In genomic region chr17:56185905-56186783, GRCh38 we compare ENCODE assay signal across 14 cellular contexts. TPM values are rescaled to one million over a fixed set of nuclear protein-coding genes. Genes with fewer than 3 reads are reported as not detected.
DNase-seq lines count a peak whose midpoint lies in the region; ATAC-seq and TF ChIP-seq lines count a peak whose summit lies in the region.
"Had no signal": no experiment of that assay in that cellular context is flagged by ENCODE, and none has a peak within 500 bp of the region (broad histone marks: within the 10 kb centered on the region; RNA-seq: fewer than 3 reads in every experiment).

No MANE protein-coding gene starts in this region.

- no peaks in the 10 kb centered on the region for H3K36me3 Mint-ChIP-seq in chondrocyte (ENCODE audit: low read depth)

- H3K4me1 Mint-ChIP-seq in chondrocyte (ENCODE audit: low read depth): peaks cover 26% of the 10 kb centered on the region

- H3K9me3 Mint-ChIP-seq in chondrocyte (ENCODE audit: low read depth): no peaks in the 10 kb centered on the region

- no peaks in the 10 kb centered on the region for H3K36me3 ChIP-seq in BJ (ENCODE audit: control insufficient read depth, insufficient read depth, low read length)

- DNase-seq in BJ (ENCODE audit: low read depth): peak; percentile 59
- DNase-seq in NCI-H460 (ENCODE audit: extremely low read depth, low read depth): peak; percentile 12
- DNase-seq in chondrocyte (ENCODE audit: low spot score): no peak
- DNase-seq in myocyte (ENCODE audit: low read depth): peak; percentile 39
- DNase-seq in mucosa of gallbladder (ENCODE audit: low spot score): no peak
- no peak for DNase-seq in Right ventricle myocardium superior
- DNase-seq: activated CD4-positive, alpha-beta T cell treated with anti-CD3 and anti-CD28 coated beads, Interleukin-2, amount 50 U/mL, for 4 hours; activated gamma-delta T cell; caudate nucleus; stimulated activated CD4-positive, alpha-beta T cell treated with anti-CD3 and anti-CD28 coated beads, Interleukin-4, amount 100 ng/mL, for 1 hour; stimulated activated naive CD8-positive, alpha-beta T cell treated with anti-CD3 and anti-CD28 coated beads, Interleukin-15, Interleukin-2, amounts not matched to agents 100 U/mL and 50 U/mL, for 24 hours; T-helper 1 cell had no signal

- intact Hi-C loops in Right ventricle myocardium superior (cut with DNase I): no loop called here

- no peaks in the 10 kb centered on the region for H3K27me3 Mint-ChIP-seq in chondrocyte (ENCODE audit: low read depth)

- POLR2A ChIA-PET in BJ (lab: Charles Lee): interaction anchor here (0.6 to 0.8 kb wide), 2 partner anchors 21 to 23 kb away, joined by 3 read pairs; no protein-coding TSS in a partner anchor

- ATAC-seq in GM19463 (IDR thresholded peaks at IDR 0.05; ENCODE audit: unreplicated experiment) (no peak), HG02642 (IDR thresholded peaks at IDR 0.05; ENCODE audit: poor library complexity, unreplicated experiment) (no peak), Right ventricle myocardium superior (ENCODE audit: poor library complexity) (no peak)
- ATAC-seq: stimulated activated naive CD8-positive, alpha-beta T cell treated with anti-CD3 and anti-CD28 coated beads, Interleukin-15, Interleukin-2, amounts not matched to agents 100 U/mL and 50 U/mL, for 24 hours had no signal

- TF ChIP-seq CTCF in BJ (IDR thresholded peaks at IDR 0.05; ENCODE audit: insufficient read depth, low read depth, low read length) (no peak), chondrocyte (IDR thresholded peaks at IDR 0.05) (no peak)

- peak overlapping the region; percentile 83 for H3K27ac Mint-ChIP-seq in chondrocyte (ENCODE audit: unreplicated experiment)

- no peak overlapping the region for H3K4me3 Mint-ChIP-seq in chondrocyte (ENCODE audit: unreplicated experiment)

- CTCF ChIA-PET in BJ (lab: Yijun Ruan, JAX): interaction anchor here (0.8 to 1.9 kb wide), 2 partner anchors 24 to 59 kb away, joined by 4 to 8 read pairs; no protein-coding TSS in a partner anchor

- no peak overlapping the region for H3K4me3 ChIP-seq in BJ (ENCODE audit: low read depth, low read length)

- H3K27me3 ChIP-seq in BJ (ENCODE audit: control insufficient read depth, insufficient read depth, low read length): no peaks in the 10 kb centered on the region

RNA-seq across cellular contexts. Expression of gene ANKFN1, which starts 32.9 kb away (rescaled TPM):
- polyA plus RNA-seq in BJ (2011; rRNA removed): 0.06 and 0.07 TPM in 2 replicates
- polyA minus RNA-seq in BJ (2011; rRNA and poly(A)+ RNA removed): 0.38 TPM in 1 of 2 replicates, not detected in the other
- total RNA-seq in NCI-H460 (2014; rRNA removed; shearing (Covaris generic)): 0.52 and 0.94 TPM in 2 replicates
- not detected in 2 replicates for polyA plus RNA-seq in NCI-H460 (2014; cell fraction: nucleus; rRNA removed)
- total RNA-seq in chondrocyte: not detected in 3 replicates
- 0.10 TPM in 1 of 2 replicates, not detected in the other for total RNA-seq in myocyte
- 0.08 TPM for polyA plus RNA-seq in myocyte (2012)
- total RNA-seq in mucosa of gallbladder: 1.3 TPM
- total RNA-seq in Right ventricle myocardium superior: not detected

Comparison
In these comparisons a context has a peak if more than half of its experiments do, and no peak if none do; other contexts are left out.
1. DNase-seq: peak in BJ (single experiment), NCI-H460 (single experiment) and myocyte (single experiment); none in chondrocyte (single experiment), mucosa of gallbladder (single experiment) and Right ventricle myocardium superior (single experiment).